9 cellular contexts compared by ENCODE assay signal in the genomic region with DNA sequence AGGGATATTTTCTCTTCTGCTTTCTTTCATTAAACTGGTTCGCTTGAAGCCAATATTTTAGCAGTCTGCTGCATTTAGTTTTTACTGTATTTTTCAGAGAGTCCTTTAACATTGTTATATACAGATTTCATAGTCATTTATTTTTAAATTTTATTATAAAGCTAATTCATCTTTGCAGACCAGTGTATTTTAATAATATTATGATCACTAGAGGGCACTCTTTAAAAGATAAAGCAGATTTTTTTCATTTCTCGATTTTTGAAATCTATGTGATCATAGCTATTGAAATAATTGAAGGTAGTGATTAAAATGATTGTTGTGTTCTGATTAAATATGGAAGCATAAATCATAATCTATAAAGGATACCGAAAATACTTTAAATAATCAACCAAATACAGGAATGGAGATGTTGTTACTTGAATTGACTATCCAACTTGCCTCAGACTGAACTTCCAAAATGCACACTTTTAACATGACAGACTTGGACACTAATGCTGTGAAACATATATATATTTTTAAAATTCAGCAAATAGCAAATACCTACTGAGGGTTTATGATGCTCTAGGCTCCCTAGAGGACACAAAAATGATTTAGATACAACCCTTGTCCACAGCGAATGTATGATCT. TPM values are rescaled to one million over a fixed set of nuclear protein-coding genes. Genes with fewer than 3 reads are reported as not detected.
DNase-seq lines count a peak whose midpoint lies in the region; ATAC-seq and TF ChIP-seq lines count a peak whose summit lies in the region.
"Had no signal": no experiment of that assay in that cellular context is flagged by ENCODE, and none has a peak within 500 bp of the region (broad histone marks: within the 10 kb centered on the region; RNA-seq: fewer than 3 reads in every experiment).

No MANE protein-coding gene starts in this region.

- WGBS in prostate gland: 66% methylated on average over 4 of the region's 4 CpGs

- H3K4me3 ChIP-seq in cardiac fibroblast (replicated peaks in 1 of 2; ENCODE audit: low read depth in 2 of 2, low read length in 2 of 2): no peak overlapping the region
- no peak overlapping the region for H3K4me3 ChIP-seq in prostate gland

- no peaks in the 10 kb centered on the region for H3K4me1 ChIP-seq in prostate gland (replicated peaks)

- ATAC-seq in HG03565 (IDR thresholded peaks at IDR 0.05; ENCODE audit: unreplicated experiment): no peak

- no peaks in the 10 kb centered on the region for H3K36me3 ChIP-seq in prostate gland

- intact Hi-C loops in prostate gland (cut with DNase I): loop anchor here (2.0 to 10.0 kb wide), 2 partner anchors 54 to 130 kb away; no protein-coding TSS in a partner anchor

- no peak overlapping the region for H3K27ac ChIP-seq in prostate gland

- no peaks in the 10 kb centered on the region for H3K27me3 ChIP-seq in prostate gland (replicated peaks; ENCODE audit: insufficient read depth)

- TF ChIP-seq CTCF in cardiac fibroblast (IDR thresholded peaks at IDR 0.05; ENCODE audit: low read depth, low read length) (peak; percentile 0), prostate gland (IDR thresholded peaks at IDR 0.05) (peak in 3 of 4 experiments; percentile 28 to 48 (median 31))

- H3K9me3 ChIP-seq in prostate gland: no peaks in the 10 kb centered on the region

- no peak for TF ChIP-seq POLR2A in prostate gland (IDR thresholded peaks at IDR 0.05)

- DNase-seq in DMS53 (lab: John Stamatoyannopoulos, UW) (peak; percentile 49), DMS53 treated with DMSO at 0.1 percent for 48 hours (lab: John Stamatoyannopoulos, UW; ENCODE audit: unreplicated experiment) (no peak), NAMALWA (ENCODE audit: low spot score) (peak; percentile 37), cardiac fibroblast (ENCODE audit: low read depth in 2 of 2) (no peak), prostate gland (ENCODE audit: low spot score) (no peak), T-helper 1 cell (no peak), T-helper 9 cell (no peak)
- DNase-seq: activated T-cell treated with anti-CD3 and anti-CD28 coated beads for 4 hours had no signal

RNA-seq across cellular contexts. Expression of a gene that starts 35.2 kb away (rescaled TPM):
- 10 to 100 TPM; 18.7 to 27.5 TPM for total RNA-seq in prostate gland

Comparison
In these comparisons a context has a peak if more than half of its experiments do, and no peak if none do; other contexts are left out.
1. DNase-seq: peak in DMS53 (single experiment) and NAMALWA (single experiment); none in DMS53 treated with DMSO at 0.1 percent for 48 hours (single experiment), cardiac fibroblast (0 of 2), prostate gland (single experiment), T-helper 1 cell (0 of 5) and T-helper 9 cell (single experiment).